Comparison of ENCODE assay signal across 19 cellular contexts in the genomic region with DNA sequence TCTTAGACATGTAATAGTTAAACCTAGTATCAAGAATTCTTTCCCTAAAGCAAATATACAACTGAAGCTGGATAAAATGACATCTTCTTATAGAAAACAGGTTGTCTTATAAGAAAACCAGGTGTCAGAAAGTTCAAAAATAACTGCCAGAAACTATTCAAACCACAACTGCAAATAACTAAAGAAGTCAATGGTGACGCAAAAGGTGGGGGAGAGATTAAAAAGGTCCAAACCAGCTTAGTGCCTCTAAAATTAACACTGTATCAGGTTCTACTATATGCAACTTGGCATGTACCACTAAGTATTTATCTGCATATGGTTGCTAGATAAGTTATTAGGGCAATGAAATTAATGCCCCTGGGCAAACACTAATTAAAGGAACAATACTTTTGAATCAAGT.
DNase-seq lines count a peak whose midpoint lies in the region; ATAC-seq and TF ChIP-seq lines count a peak whose summit lies in the region.
"Had no signal": no experiment of that assay in that cellular context is flagged by ENCODE, and none has a peak within 500 bp of the region (broad histone marks: within the 10 kb centered on the region; RNA-seq: fewer than 3 reads in every experiment).

No MANE protein-coding gene starts in this region.

- H2AFZ ChIP-seq in KMS-11 (ENCODE audit: low read depth): no peak overlapping the region
- no peak overlapping the region for H2AFZ ChIP-seq in SU-DHL-6 (ENCODE audit: low read depth, low read length, severe bottlenecking)

- no peak for ATAC-seq in HG03097 (IDR thresholded peaks at IDR 0.05; ENCODE audit: low FRiP score, unreplicated experiment)
- ATAC-seq: HCT116 had no signal

- H3K4me1 ChIP-seq in KMS-11 (ENCODE audit: low read depth, poor library complexity, severe bottlenecking): peaks cover 96% of the 10 kb centered on the region

- H3K27me3 ChIP-seq in KMS-11 (ENCODE audit: insufficient read depth, low read depth): no peaks in the 10 kb centered on the region
- H3K27me3 ChIP-seq in SU-DHL-6 (ENCODE audit: low read length): no peaks in the 10 kb centered on the region

- H3F3A ChIP-seq in SU-DHL-6 (ENCODE audit: insufficient read depth): peaks cover 71% of the 10 kb centered on the region

- H3K9ac ChIP-seq in KMS-11 (no peak overlapping the region), SU-DHL-6 (ENCODE audit: low read length) (peak overlapping the region; percentile 15; the same call in 1 of the 2 replicates)

- H3K36me3 ChIP-seq in KMS-11 (ENCODE audit: insufficient read depth) (peaks cover 6% of the 10 kb centered on the region; the same call in 1 of the 2 replicates), SU-DHL-6 (ENCODE audit: low read length) (peaks cover 31% of the 10 kb centered on the region)

- H4K20me1 ChIP-seq in KMS-11 (ENCODE audit: insufficient read depth) (peaks cover 27% of the 10 kb centered on the region), SU-DHL-6 (ENCODE audit: low read depth, low read length) (no peaks in the 10 kb centered on the region; the same call in 1 of the 2 replicates)

- H3K27ac ChIP-seq in KMS-11: no peak overlapping the region
- peak overlapping the region; percentile 79 for H3K27ac ChIP-seq in SU-DHL-6 (ENCODE audit: low read depth, low read length)

- DNase-seq in NCI-H82 (lab: John Stamatoyannopoulos, UW): peak; percentile 23
- no peak for DNase-seq in NCI-H82 treated with DMSO at 0.1 percent for 48 hours (lab: John Stamatoyannopoulos, UW; ENCODE audit: unreplicated experiment)
- no peak for DNase-seq in activated effector memory CD4-positive, alpha-beta T cell treated with anti-CD3 and anti-CD28 coated beads, Interleukin-2, amount 50 U/mL, for 16 hours
- DNase-seq in SIG-M5 (lab: John Stamatoyannopoulos, UW): no peak
- DNase-seq: 8988T, AML-193, C1 segment of cervical spinal cord, DMS53, GDM1, KG1, NCI-H1048, NCI-H1417 treated with DMSO at 0.1 percent for 48 hours, NCI-H187, NCI-H510A, Right ventricle myocardium superior had no signal

- peak overlapping the region; percentile 42 for H3K4me2 ChIP-seq in KMS-11
- peak overlapping the region; percentile 58 for H3K4me2 ChIP-seq in SU-DHL-6 (ENCODE audit: low read depth, low read length, poor library complexity, severe bottlenecking)

- no peaks in the 10 kb centered on the region for H3K9me2 ChIP-seq in SU-DHL-6 (replicated peaks; ENCODE audit: insufficient read depth, low read length)

- H3K9me3 ChIP-seq in SU-DHL-6 (ENCODE audit: insufficient read depth, low read length): no peaks in the 10 kb centered on the region

- H3K4me3 ChIP-seq in KMS-11 (IDR thresholded peaks at IDR 0.05; ENCODE audit: insufficient read depth, low read depth, low read length) (peak overlapping the region; percentile 15), SU-DHL-6 (ENCODE audit: insufficient read depth, low read length, poor library complexity, severe bottlenecking) (peak overlapping the region; percentile 35)

- H3K79me2 ChIP-seq in KMS-11 (ENCODE audit: insufficient read depth, low read depth) (peaks cover 100% of the 10 kb centered on the region), SU-DHL-6 (ENCODE audit: insufficient read depth, low read length) (peaks cover 100% of the 10 kb centered on the region)

- TF ChIP-seq CTCF in KMS-11 (conservative IDR thresholded peaks at IDR 0.05; ENCODE audit: low read depth, low read length): no peak
- no peak for TF ChIP-seq CTCF in SU-DHL-6 (IDR thresholded peaks at IDR 0.05; ENCODE audit: insufficient read depth, low read length, poor library complexity, severe bottlenecking)
